In genomic region chr9:37784291-37784639, GRCh38 we compare ENCODE assay signal across 8 cellular contexts. TPM values are rescaled to one million over a fixed set of nuclear protein-coding genes. Genes with fewer than 3 reads are reported as not detected.
DNase-seq lines count a peak whose midpoint lies in the region; ATAC-seq and TF ChIP-seq lines count a peak whose summit lies in the region.

No MANE protein-coding gene starts in this region.

- no peaks in the 10 kb centered on the region for H3F3A ChIP-seq in Loucy (ENCODE audit: low read depth)

- no peaks in the 10 kb centered on the region for H3K27me3 ChIP-seq in CD4-positive, CD25-positive, alpha-beta regulatory T cell (ENCODE audit: control insufficient read depth, insufficient read depth, low read length)
- peaks cover 50% of the 10 kb centered on the region for H3K27me3 ChIP-seq in Loucy (ENCODE audit: insufficient read depth, low read length, poor library complexity, severe bottlenecking)
- no peaks in the 10 kb centered on the region for H3K27me3 ChIP-seq in ectodermal cell (ENCODE audit: control insufficient read depth, insufficient read depth, low read length, poor library complexity, severe bottlenecking)

- peaks cover 42% of the 10 kb centered on the region for H3K36me3 ChIP-seq in CD4-positive, CD25-positive, alpha-beta regulatory T cell (ENCODE audit: control insufficient read depth, insufficient read depth, low read length)
- H3K36me3 ChIP-seq in Loucy (ENCODE audit: insufficient read depth, low read length) (peaks cover 23% of the 10 kb centered on the region; the same call in 1 of the 2 replicates), ectodermal cell (ENCODE audit: control insufficient read depth, insufficient read depth, low read length) (peaks cover 31% of the 10 kb centered on the region)

- TF ChIP-seq CTCF in Loucy (conservative IDR thresholded peaks at IDR 0.05; ENCODE audit: low read length), result no peak
- no peak for TF ChIP-seq CTCF in neural crest cell (conservative IDR thresholded peaks at IDR 0.05)

- H3K9me2 ChIP-seq in Loucy (replicated peaks; ENCODE audit: low read depth, low read length), result no peaks in the 10 kb centered on the region

- peak overlapping the region; percentile 94 for H3K4me2 ChIP-seq in Loucy (ENCODE audit: low read depth, low read length, poor library complexity, severe bottlenecking)

- H3K9ac ChIP-seq in Loucy (ENCODE audit: low read depth, low read length, poor library complexity, severe bottlenecking), result peak overlapping the region; percentile 96

- peak overlapping the region; percentile 96 to 98 (median 96) for H3K27ac Mint-ChIP-seq in CD4-positive, CD25-positive, alpha-beta regulatory T cell
- H3K27ac Mint-ChIP-seq in neural crest cell (ENCODE audit: unreplicated experiment), result peak overlapping the region; percentile 96

- peak overlapping the region; percentile 86 for H3K27ac ChIP-seq in CD4-positive, CD25-positive, alpha-beta regulatory T cell (ENCODE audit: insufficient read depth, low read length, poor library complexity, severe bottlenecking)
- H3K27ac ChIP-seq in ectodermal cell (ENCODE audit: insufficient read depth, low read depth, low read length, poor library complexity, severe bottlenecking), result no peak overlapping the region

- no peaks in the 10 kb centered on the region for H3K9me3 ChIP-seq in CD4-positive, CD25-positive, alpha-beta regulatory T cell (ENCODE audit: control insufficient read depth in 2 of 2, low read length in 2 of 2)
- H3K9me3 ChIP-seq in Loucy (ENCODE audit: insufficient read depth, low read depth, low read length), result no peaks in the 10 kb centered on the region
- no peaks in the 10 kb centered on the region for H3K9me3 ChIP-seq in ectodermal cell (ENCODE audit: control insufficient read depth, low read length)

- no peaks in the 10 kb centered on the region for H3K27me3 Mint-ChIP-seq in CD4-positive, CD25-positive, alpha-beta regulatory T cell
- H3K27me3 Mint-ChIP-seq in neural crest cell (ENCODE audit: low read depth), result no peaks in the 10 kb centered on the region

- ATAC-seq in CD4-positive, CD25-positive, alpha-beta regulatory T cell (ENCODE audit: low read depth in 2 of 2), result peak in 1 of 2 donors; percentile 6
- no peak for ATAC-seq in HG02884 (IDR thresholded peaks at IDR 0.05; ENCODE audit: unreplicated experiment)
- no peak for ATAC-seq in HG03139 (IDR thresholded peaks at IDR 0.05; ENCODE audit: unreplicated experiment)

- H2AFZ ChIP-seq in Loucy (ENCODE audit: low read length), result peak overlapping the region; percentile 100

- H3K4me3 ChIP-seq in CD4-positive, CD25-positive, alpha-beta regulatory T cell (ENCODE audit: low read depth, low read length), result peak overlapping the region; percentile 89
- H3K4me3 ChIP-seq in Loucy (ENCODE audit: low read length, poor library complexity, severe bottlenecking) (peak overlapping the region; percentile 97), ectodermal cell (ENCODE audit: insufficient read depth, low read depth, low read length) (peak overlapping the region; percentile 76)

- H3K79me2 ChIP-seq in Loucy (ENCODE audit: insufficient read depth, low read length), result peaks cover 52% of the 10 kb centered on the region

- WGBS in ectodermal cell, 2 experiments, result 0 to 3% methylated on average over 6 of the region's 6 CpGs

- H4K20me1 ChIP-seq in Loucy (ENCODE audit: insufficient read depth, low read length, poor library complexity, severe bottlenecking), result peaks cover 48% of the 10 kb centered on the region

- peaks cover 24% of the 10 kb centered on the region for H3K36me3 Mint-ChIP-seq in CD4-positive, CD25-positive, alpha-beta regulatory T cell
- H3K36me3 Mint-ChIP-seq in neural crest cell (ENCODE audit: low read depth), result peaks cover 10% of the 10 kb centered on the region

- peak overlapping the region; percentile 96 to 99 (median 98) for H3K4me3 Mint-ChIP-seq in CD4-positive, CD25-positive, alpha-beta regulatory T cell
- peak overlapping the region; percentile 98 for H3K4me3 Mint-ChIP-seq in neural crest cell

- no peak for DNase-seq in CD4-positive, CD25-positive, alpha-beta regulatory T cell
- DNase-seq in neural crest cell (ENCODE audit: low read depth, low spot score) (no peak), HuH-7 (ENCODE audit: low spot score) (no peak), hippocampal formation (lab: John Stamatoyannopoulos, UW) (no peak)

- peaks cover 25 to 50% (median 41%) of the 10 kb centered on the region in 4 donors for H3K4me1 Mint-ChIP-seq in CD4-positive, CD25-positive, alpha-beta regulatory T cell
- H3K4me1 Mint-ChIP-seq in neural crest cell, result peaks cover 32% of the 10 kb centered on the region

- peaks cover 23% of the 10 kb centered on the region for H3K4me1 ChIP-seq in CD4-positive, CD25-positive, alpha-beta regulatory T cell (ENCODE audit: control insufficient read depth, insufficient read depth, low read length, poor library complexity, severe bottlenecking)
- H3K4me1 ChIP-seq in Loucy (ENCODE audit: insufficient read depth, low read length, poor library complexity, severe bottlenecking) (peaks cover 49% of the 10 kb centered on the region), ectodermal cell (ENCODE audit: control insufficient read depth, insufficient read depth, low read length) (peaks cover 9% of the 10 kb centered on the region)

- H3K9me3 Mint-ChIP-seq in CD4-positive, CD25-positive, alpha-beta regulatory T cell, result no peaks in the 10 kb centered on the region
- no peaks in the 10 kb centered on the region for H3K9me3 Mint-ChIP-seq in neural crest cell

RNA-seq across cellular contexts. Expression of gene EXOSC3, which starts 0.6 kb away (rescaled TPM):
- total RNA-seq in CD4-positive, CD25-positive, alpha-beta regulatory T cell, result 38.2 TPM
- polyA plus RNA-seq in CD4-positive, CD25-positive, alpha-beta regulatory T cell, result 10 to 100 TPM; 28.0 to 38.5 (median 35.8) TPM
- 60.3 TPM for polyA plus RNA-seq in ectodermal cell (2013, experiment 1 of 4)
- polyA plus RNA-seq in ectodermal cell (2013, experiment 2 of 4), result 61.7 TPM
- 34.7 TPM for polyA plus RNA-seq in ectodermal cell (2013, experiment 3 of 4)
- polyA plus RNA-seq in ectodermal cell (2013, experiment 4 of 4), result 35.5 TPM
- 82.2 and 87.4 TPM in 2 replicates for total RNA-seq in neural crest cell

RNA-seq across cellular contexts. Expression of gene DCAF10, which starts 16.3 kb away (rescaled TPM):
- total RNA-seq in CD4-positive, CD25-positive, alpha-beta regulatory T cell, result 10.7 TPM
- polyA plus RNA-seq in CD4-positive, CD25-positive, alpha-beta regulatory T cell, result 10 to 100 TPM; 22.6 to 30.5 (median 26.7) TPM
- polyA plus RNA-seq in ectodermal cell (2013, experiment 1 of 4), result 20.5 TPM
- polyA plus RNA-seq in ectodermal cell (2013, experiment 2 of 4), result 18.6 TPM
- polyA plus RNA-seq in ectodermal cell (2013, experiment 3 of 4), result 21.2 TPM
- polyA plus RNA-seq in ectodermal cell (2013, experiment 4 of 4), result 21.7 TPM
- 22.7 and 25.1 TPM in 2 replicates for total RNA-seq in neural crest cell

RNA-seq across cellular contexts. Expression of gene TRMT10B, which starts 30.7 kb away (rescaled TPM):
- 12.5 TPM for total RNA-seq in CD4-positive, CD25-positive, alpha-beta regulatory T cell
- 10 to 100 TPM; 10.7 to 16.2 (median 12.5) TPM for polyA plus RNA-seq in CD4-positive, CD25-positive, alpha-beta regulatory T cell
- polyA plus RNA-seq in ectodermal cell (2013, experiment 1 of 4), result 11.2 TPM
- polyA plus RNA-seq in ectodermal cell (2013, experiment 2 of 4), result 10.5 TPM
- polyA plus RNA-seq in ectodermal cell (2013, experiment 3 of 4), result 8.9 TPM
- 9.6 TPM for polyA plus RNA-seq in ectodermal cell (2013, experiment 4 of 4)
- 9.5 and 9.8 TPM in 2 replicates for total RNA-seq in neural crest cell
